ENCODE assay signal across 24 cellular contexts in genomic region chr2:2704380-2705093, GRCh38.
A peak's percentile ranks its signal among the peaks of the same experiment; 100 is the strongest.
DNase-seq lines count a peak whose midpoint lies in the region; ATAC-seq and TF ChIP-seq lines count a peak whose summit lies in the region.
"Had no signal": no experiment of that assay in that cellular context is flagged by ENCODE, and none has a peak within 500 bp of the region (broad histone marks: within the 10 kb centered on the region; RNA-seq: fewer than 3 reads in every experiment).

No MANE protein-coding gene starts in this region.

- peak; percentile 38 for DNase-seq in activated naive CD4-positive, alpha-beta T cell treated with anti-CD3 and anti-CD28 coated beads for 36 hours
- DNase-seq in activated naive CD4-positive, alpha-beta T cell treated with Interleukin-2 at 50 U/mL for 16 hours: no peak
- DNase-seq in NB4 (ENCODE audit: low read depth): peak; percentile 81
- DNase-seq in UCSD-AML1 (lab: John Stamatoyannopoulos, UW; ENCODE audit: unreplicated experiment): peak; percentile 70
- DNase-seq in upper lobe of right lung: no peak
- DNase-seq: activated CD4-positive, alpha-beta memory T cell treated with anti-CD3 and anti-CD28 coated beads, Interleukin-2, amount 10 ng/mL, durations not matched to agents 7 days and 5 days; activated effector memory CD4-positive, alpha-beta T cell treated with anti-CD3 and anti-CD28 coated beads, Interleukin-2, amount 50 U/mL, for 16 hours; amygdala; IMR-90; NCI-H2029; psoas muscle; RPMI8226; stimulated activated CD4-positive, alpha-beta T cell treated with anti-CD3 and anti-CD28 coated beads, Interleukin-2, amount 100 ng/mL, for 24 hours had no signal

- no peak overlapping the region for H3K4me3 Mint-ChIP-seq in activated naive CD4-positive, alpha-beta T cell treated with anti-CD3 and anti-CD28 coated beads for 36 hours
- H3K4me3 Mint-ChIP-seq: activated CD4-positive, alpha-beta memory T cell treated with anti-CD3 and anti-CD28 coated beads, Interleukin-2, amount 10 ng/mL, durations not matched to agents 7 days and 5 days; dendritic cell treated with granulocyte-macrophage colony-stimulating factor and Interleukin-4, amounts not matched to agents 40 ng/mL and 50 ng/mL, for 4 days; stimulated activated effector memory CD8-positive, alpha-beta T cell treated with anti-CD3 and anti-CD28 coated beads, Interleukin-12 subunit alpha, Interleukin-12 subunit beta, amount 100 ng/mL, for 72 hours; T-helper 2 cell treated with Interferon-gamma antibody and Interleukin-4, amounts not matched to agents 5 μg/mL and 100 μg/mL, for 36 hours had no signal

- H3K4me1 Mint-ChIP-seq in activated naive CD4-positive, alpha-beta T cell treated with anti-CD3 and anti-CD28 coated beads for 36 hours (ENCODE audit: low read depth): peaks cover 23% of the 10 kb centered on the region
- H3K4me1 Mint-ChIP-seq: activated CD4-positive, alpha-beta memory T cell treated with anti-CD3 and anti-CD28 coated beads, Interleukin-2, amount 10 ng/mL, durations not matched to agents 7 days and 5 days; stimulated activated effector memory CD8-positive, alpha-beta T cell treated with anti-CD3 and anti-CD28 coated beads, Interleukin-12 subunit alpha, Interleukin-12 subunit beta, amount 100 ng/mL, for 72 hours had no signal

- peak overlapping the region; percentile 25 for H3K27ac ChIP-seq in thymus (ENCODE audit: low read depth)
- no peak overlapping the region for H3K27ac ChIP-seq in upper lobe of right lung
- H3K27ac ChIP-seq: 22Rv1, cardiac muscle cell, psoas muscle, SK-N-MC, testis had no signal

- no peak for ATAC-seq in upper lobe of right lung
- no peak for ATAC-seq in GM21528 (IDR thresholded peaks at IDR 0.05; ENCODE audit: low FRiP score, unreplicated experiment)
- no peak for ATAC-seq in GM21515 (IDR thresholded peaks at IDR 0.05; ENCODE audit: unreplicated experiment)
- ATAC-seq: activated CD4-positive, CD25-positive, alpha-beta regulatory T cell treated with anti-CD3 and anti-CD28 coated beads, Interleukin-2, amount 50 U/mL, for 24 hours; psoas muscle; stimulated activated effector memory CD8-positive, alpha-beta T cell treated with anti-CD3 and anti-CD28 coated beads, Interleukin-12 subunit alpha, Interleukin-12 subunit beta, amount 100 ng/mL, for 72 hours had no signal

- no peaks in the 10 kb centered on the region for H3K9me3 Mint-ChIP-seq in activated naive CD4-positive, alpha-beta T cell treated with anti-CD3 and anti-CD28 coated beads for 36 hours
- H3K9me3 Mint-ChIP-seq: activated CD4-positive, alpha-beta memory T cell treated with anti-CD3 and anti-CD28 coated beads, Interleukin-2, amount 10 ng/mL, durations not matched to agents 7 days and 5 days; dendritic cell treated with granulocyte-macrophage colony-stimulating factor and Interleukin-4, amounts not matched to agents 40 ng/mL and 50 ng/mL, for 4 days; stimulated activated effector memory CD8-positive, alpha-beta T cell treated with anti-CD3 and anti-CD28 coated beads, Interleukin-12 subunit alpha, Interleukin-12 subunit beta, amount 100 ng/mL, for 72 hours; T-helper 2 cell treated with Interferon-gamma antibody and Interleukin-4, amounts not matched to agents 5 μg/mL and 100 μg/mL, for 36 hours had no signal

- H3K4me1 ChIP-seq in thymus (ENCODE audit: control insufficient read depth, insufficient read depth, low read length) (peaks cover 12% of the 10 kb centered on the region), upper lobe of right lung (no peaks in the 10 kb centered on the region)
- H3K4me1 ChIP-seq: psoas muscle had no signal

- H3K9me3 ChIP-seq in thymus (ENCODE audit: control insufficient read depth): no peaks in the 10 kb centered on the region
- no peaks in the 10 kb centered on the region for H3K9me3 ChIP-seq in upper lobe of right lung
- H3K9me3 ChIP-seq: psoas muscle, testis had no signal

- H3K27ac Mint-ChIP-seq in activated naive CD4-positive, alpha-beta T cell treated with anti-CD3 and anti-CD28 coated beads for 36 hours: no peak overlapping the region
- H3K27ac Mint-ChIP-seq: activated CD4-positive, alpha-beta memory T cell treated with anti-CD3 and anti-CD28 coated beads, Interleukin-2, amount 10 ng/mL, durations not matched to agents 7 days and 5 days; dendritic cell treated with granulocyte-macrophage colony-stimulating factor and Interleukin-4, amounts not matched to agents 40 ng/mL and 50 ng/mL, for 4 days; stimulated activated effector memory CD8-positive, alpha-beta T cell treated with anti-CD3 and anti-CD28 coated beads, Interleukin-12 subunit alpha, Interleukin-12 subunit beta, amount 100 ng/mL, for 72 hours; T-helper 2 cell treated with Interferon-gamma antibody and Interleukin-4, amounts not matched to agents 5 μg/mL and 100 μg/mL, for 36 hours had no signal

- WGBS in thymus: 63% methylated on average over 13 of the region's 13 CpGs

- TF ChIP-seq POLR2A in NB4 (IDR thresholded peaks at IDR 0.05; ENCODE audit: extremely low read depth, insufficient read length): no peak

- H3K27me3 Mint-ChIP-seq in activated naive CD4-positive, alpha-beta T cell treated with anti-CD3 and anti-CD28 coated beads for 36 hours (ENCODE audit: low read depth): no peaks in the 10 kb centered on the region
- H3K27me3 Mint-ChIP-seq: activated CD4-positive, alpha-beta memory T cell treated with anti-CD3 and anti-CD28 coated beads, Interleukin-2, amount 10 ng/mL, durations not matched to agents 7 days and 5 days had no signal

- H3K36me3 ChIP-seq in thymus (ENCODE audit: control insufficient read depth, insufficient read depth) (no peaks in the 10 kb centered on the region), upper lobe of right lung (no peaks in the 10 kb centered on the region)
- H3K36me3 ChIP-seq: cardiac muscle cell had no signal

- no peak overlapping the region for H3K4me3 ChIP-seq in NB4 (ENCODE audit: low read depth, low read length)
- no peak overlapping the region for H3K4me3 ChIP-seq in thymus (ENCODE audit: low read length)
- no peak overlapping the region for H3K4me3 ChIP-seq in upper lobe of right lung
- H3K4me3 ChIP-seq: cardiac muscle cell, psoas muscle, SK-N-MC, testis had no signal

- H3K27me3 ChIP-seq in thymus (ENCODE audit: control insufficient read depth, insufficient read depth): no peaks in the 10 kb centered on the region
- H3K27me3 ChIP-seq in upper lobe of right lung: peaks cover 9% of the 10 kb centered on the region
- H3K27me3 ChIP-seq: cardiac muscle cell, testis had no signal

- no peaks in the 10 kb centered on the region for H3K36me3 Mint-ChIP-seq in activated naive CD4-positive, alpha-beta T cell treated with anti-CD3 and anti-CD28 coated beads for 36 hours (ENCODE audit: low read depth)
- H3K36me3 Mint-ChIP-seq: stimulated activated effector memory CD8-positive, alpha-beta T cell treated with anti-CD3 and anti-CD28 coated beads, Interleukin-12 subunit alpha, Interleukin-12 subunit beta, amount 100 ng/mL, for 72 hours had no signal

- TF ChIP-seq CTCF in NB4 (IDR thresholded peaks at IDR 0.05; ENCODE audit: low read depth, low read length): no peak
- no peak for TF ChIP-seq CTCF in upper lobe of right lung (IDR thresholded peaks at IDR 0.05)

- CTCF ChIA-PET in activated naive CD4-positive, alpha-beta T cell treated with anti-CD3 and anti-CD28 coated beads for 36 hours (lab: Charles Lee): interaction anchor here (0.6 kb wide), 1 partner anchor 173 kb away, joined by 3 read pairs; no protein-coding TSS in a partner anchor

- intact Hi-C loops in activated naive CD4-positive, alpha-beta T cell treated with anti-CD3 and anti-CD28 coated beads for 36 hours (cut with micrococcal nuclease): no loop called here
- intact Hi-C loops in upper lobe of right lung (cut with DNase I): no loop called here

Comparison
In these comparisons a context has a peak if more than half of its experiments do, and no peak if none do; other contexts are left out.
1. DNase-seq: peak in activated naive CD4-positive, alpha-beta T cell treated with anti-CD3 and anti-CD28 coated beads for 36 hours (single experiment), NB4 (single experiment) and UCSD-AML1 (single experiment); none in activated naive CD4-positive, alpha-beta T cell treated with Interleukin-2 at 50 U/mL for 16 hours (single experiment) and upper lobe of right lung (single experiment).